In genomic region chr1:235679005-235679404, GRCh38 we compare ENCODE assay signal across 21 cellular contexts. TPM values are rescaled to one million over a fixed set of nuclear protein-coding genes. Genes with fewer than 3 reads are reported as not detected.
DNase-seq lines count a peak whose midpoint lies in the region; ATAC-seq and TF ChIP-seq lines count a peak whose summit lies in the region.
"Had no signal": no experiment of that assay in that cellular context is flagged by ENCODE, and none has a peak within 500 bp of the region (broad histone marks: within the 10 kb centered on the region; RNA-seq: fewer than 3 reads in every experiment).

No MANE protein-coding gene starts in this region.

- peaks cover 18 to 26% of the 10 kb centered on the region in 2 experiments for H3K4me1 Mint-ChIP-seq in H9
- no peaks in the 10 kb centered on the region for H3K4me1 Mint-ChIP-seq in effector memory CD8-positive, alpha-beta T cell (ENCODE audit: low read depth in 2 of 2)
- H3K4me1 Mint-ChIP-seq: IgD-negative memory B cell had no signal

- no peak overlapping the region for H2AFZ ChIP-seq in H9 (ENCODE audit: low read length)

- H2BK120ac ChIP-seq in H9 (ENCODE audit: low read depth, low read length, poor library complexity, severe bottlenecking): no peak overlapping the region

- no CpG with 5 or more reads among the region's 2 CpGs for WGBS in H9 (ENCODE audit: extremely low coverage, insufficient read length, low lambda C conversion rate)
- WGBS in thyroid gland, 2 donors: 91 to 94% methylated on average over 2 of the region's 2 CpGs

- peaks cover 7 to 17% (median 9%) of the 10 kb centered on the region in 3 experiments; a peak in 6 of 7 replicates for H3K36me3 Mint-ChIP-seq in H9 (ENCODE audit: insufficient read depth in 1 of 3, low read depth in 3 of 3)
- H3K36me3 Mint-ChIP-seq in effector memory CD8-positive, alpha-beta T cell (ENCODE audit: insufficient read depth): peaks cover 39% of the 10 kb centered on the region

- H2BK15ac ChIP-seq in H9 (ENCODE audit: low read depth, low read length): no peak overlapping the region

- no peak overlapping the region for H3K14ac ChIP-seq in H9 (ENCODE audit: insufficient read depth, low read length)

- H4K8ac ChIP-seq in H9 (replicated peaks; ENCODE audit: insufficient read length, low read depth, low read length): no peak overlapping the region

- no peak overlapping the region for H3K56ac ChIP-seq in H9 (ENCODE audit: insufficient read length, low read depth, low read length)

- no peak overlapping the region for H3K18ac ChIP-seq in H9 (ENCODE audit: insufficient read length, low read depth, low read length)

- intact Hi-C loops in thyroid gland (cut with DNase I): no loop called here

- no peaks in the 10 kb centered on the region for H3K79me1 ChIP-seq in H9 (ENCODE audit: insufficient read depth, low read depth, low read length, poor library complexity, severe bottlenecking)

- no peak overlapping the region for H3K4me2 ChIP-seq in H9 (ENCODE audit: insufficient read depth, insufficient read length, low read length)
- H3K4me2 ChIP-seq: A549 had no signal

- ATAC-seq in esophagus mucosa (peak; percentile 29), HG02852 (IDR thresholded peaks at IDR 0.05; ENCODE audit: unreplicated experiment) (no peak)
- no peak for ATAC-seq in effector memory CD8-positive, alpha-beta T cell (replicated peaks)
- ATAC-seq: A549; CD8-positive, alpha-beta T cell had no signal

- no peak for TF ChIP-seq POLR2A in thyroid gland (IDR thresholded peaks at IDR 0.05)

- no peak overlapping the region for H3K4me3 ChIP-seq in WERI-Rb-1 (ENCODE audit: low read depth, low read length)
- no peak overlapping the region for H3K4me3 ChIP-seq in neutrophil (ENCODE audit: low read depth in 1 of 2, low read length in 1 of 2)
- H3K4me3 ChIP-seq in thyroid gland (replicated peaks in 1 of 3): no peak overlapping the region
- H3K4me3 ChIP-seq: A549, HAP-1 had no signal

- no peak overlapping the region for H2BK20ac ChIP-seq in H9 (ENCODE audit: low read depth, low read length, poor library complexity, severe bottlenecking)

- no peaks in the 10 kb centered on the region for H3K79me2 ChIP-seq in H9 (ENCODE audit: insufficient read depth, low read length)

- H3K36me3 ChIP-seq in WERI-Rb-1 (peaks cover 5% of the 10 kb centered on the region; the same call in 1 of the 2 replicates), neutrophil (peaks cover 96% of the 10 kb centered on the region), thyroid gland (peaks cover 8 to 21% of the 10 kb centered on the region in 2 donors)
- H3K36me3 ChIP-seq: BE2C, HAP-1 had no signal

- no peaks in the 10 kb centered on the region for H4K20me1 ChIP-seq in H9 (ENCODE audit: control insufficient read depth, insufficient read depth, insufficient read length)

- no peak overlapping the region for H3K27ac Mint-ChIP-seq in H9
- no peak overlapping the region for H3K27ac Mint-ChIP-seq in effector memory CD8-positive, alpha-beta T cell
- H3K27ac Mint-ChIP-seq: CD8-positive, alpha-beta T cell; IgD-negative memory B cell had no signal

- H4K5ac ChIP-seq in H9 (ENCODE audit: insufficient read length, low read depth, low read length): no peak overlapping the region

- H3K9me3 Mint-ChIP-seq in H9: peaks cover 10 to 14% of the 10 kb centered on the region in 2 experiments; a peak in 4 of 5 replicates
- peaks cover 4 to 7% of the 10 kb centered on the region in 2 donors for H3K9me3 Mint-ChIP-seq in effector memory CD8-positive, alpha-beta T cell

- H3K4me1 ChIP-seq in H9 (ENCODE audit: insufficient read depth, low read length) (peaks cover 3% of the 10 kb centered on the region; the same call in 1 of the 2 replicates), neutrophil (ENCODE audit: control insufficient read depth in 1 of 2, insufficient read depth in 1 of 2, low read depth in 1 of 2, low read length in 1 of 2) (no peaks in the 10 kb centered on the region), thyroid gland (no peaks in the 10 kb centered on the region)
- H3K4me1 ChIP-seq: A549, BE2C, HAP-1 had no signal

- H3K27me3 Mint-ChIP-seq in H9 (ENCODE audit: low read depth): no peaks in the 10 kb centered on the region; the same call in none of the 2 replicates
- H3K27me3 Mint-ChIP-seq in effector memory CD8-positive, alpha-beta T cell: no peaks in the 10 kb centered on the region
- H3K27me3 Mint-ChIP-seq: IgD-negative memory B cell had no signal

- TF ChIP-seq CTCF in H9 (conservative IDR thresholded peaks at IDR 0.05) (no peak), WERI-Rb-1 (IDR thresholded peaks at IDR 0.05; ENCODE audit: low read depth, low read length) (no peak), neutrophil (IDR thresholded peaks at IDR 0.05) (no peak), thyroid gland (IDR thresholded peaks at IDR 0.05) (no peak)

- H3K9ac ChIP-seq in H9 (ENCODE audit: extremely low read depth, insufficient read length, low read length): no peak overlapping the region

- H2BK5ac ChIP-seq in H9 (ENCODE audit: insufficient read length, low read length): no peak overlapping the region

- H3K4me3 Mint-ChIP-seq in H9: no peak overlapping the region
- no peak overlapping the region for H3K4me3 Mint-ChIP-seq in effector memory CD8-positive, alpha-beta T cell
- H3K4me3 Mint-ChIP-seq: CD8-positive, alpha-beta T cell; IgD-negative memory B cell had no signal

- H3K4ac ChIP-seq in H9 (ENCODE audit: low read depth, low read length): no peak overlapping the region

- H4K91ac ChIP-seq in H9 (ENCODE audit: insufficient read length, low read depth, low read length): no peak overlapping the region

- H3K9me3 ChIP-seq in H9 (ENCODE audit: control insufficient read depth, low read depth, low read length) (no peaks in the 10 kb centered on the region), WERI-Rb-1 (ENCODE audit: severe bottlenecking) (peaks cover 7% of the 10 kb centered on the region), neutrophil (no peaks in the 10 kb centered on the region), thyroid gland (no peaks in the 10 kb centered on the region)
- H3K9me3 ChIP-seq: BE2C, HAP-1 had no signal

- H3K27ac ChIP-seq in H9 (ENCODE audit: insufficient read length, low read depth, low read length): no peak overlapping the region
- H3K27ac ChIP-seq in WERI-Rb-1: no peak overlapping the region
- H3K27ac ChIP-seq in neutrophil: peak overlapping the region; percentile 16
- H3K27ac ChIP-seq in thyroid gland: no peak overlapping the region
- H3K27ac ChIP-seq: A549, C4-2B, HL-60 had no signal

- H2AK5ac ChIP-seq in H9 (ENCODE audit: insufficient read length, low read length): no peak overlapping the region

- H2BK12ac ChIP-seq in H9 (ENCODE audit: insufficient read length, low read depth, low read length): peak overlapping the region; percentile 51

- H3K23me2 ChIP-seq in H9 (ENCODE audit: insufficient read length, low read depth, low read length, poor library complexity, severe bottlenecking): no peaks in the 10 kb centered on the region

- H3T11ph ChIP-seq in H9 (ENCODE audit: low read length): no peak overlapping the region

- H3K23ac ChIP-seq in H9 (ENCODE audit: insufficient read length, low read depth, low read length): no peak overlapping the region

- H3K27me3 ChIP-seq in H9 (ENCODE audit: insufficient read depth, low read length) (no peaks in the 10 kb centered on the region), WERI-Rb-1 (ENCODE audit: insufficient read depth, low read depth, severe bottlenecking) (no peaks in the 10 kb centered on the region), neutrophil (no peaks in the 10 kb centered on the region), thyroid gland (no peaks in the 10 kb centered on the region)
- H3K27me3 ChIP-seq: BE2C had no signal

- no peak for DNase-seq in H9
- DNase-seq in WERI-Rb-1: peak; percentile 25
- no peak for DNase-seq in kidney tubule cell (ENCODE audit: low spot score)
- DNase-seq in thyroid gland: no peak
- DNase-seq in effector memory CD8-positive, alpha-beta T cell: no peak
- DNase-seq: BE2C; CD8-positive, alpha-beta T cell; COR-L47; DMS153; DMS79 treated with DMSO at 0.1 percent for 48 hours; EL; GDM1; KG1 had no signal

RNA-seq across cellular contexts. Expression of gene GNG4, which starts 29.4 kb away (rescaled TPM):
- total RNA-seq in H9 (2021) (32.2 and 34.4 TPM in 2 replicates), esophagus mucosa (7.2 TPM), thyroid gland (1 to 10 TPM in 1 of 4 donors, under 1 TPM in 2, not detected in 1; under 0.01 to 3.0 (median 0.13) TPM)
